Comparison of ENCODE assay signal across 10 cellular contexts in genomic region chr3:50615190-50615589, GRCh38. TPM values are rescaled to one million over a fixed set of nuclear protein-coding genes. Genes with fewer than 3 reads are reported as not detected.
DNase-seq lines count a peak whose midpoint lies in the region; ATAC-seq and TF ChIP-seq lines count a peak whose summit lies in the region.
"Had no signal": no experiment of that assay in that cellular context is flagged by ENCODE, and none has a peak within 500 bp of the region (broad histone marks: within the 10 kb centered on the region; RNA-seq: fewer than 3 reads in every experiment).

No MANE protein-coding gene starts in this region.

- H3K23ac ChIP-seq in neuronal stem cell (ENCODE audit: low read depth, low read length, poor library complexity), result no peak overlapping the region

- peaks cover 22 to 24% of the 10 kb centered on the region in 2 donors for H3K4me1 ChIP-seq in neuronal stem cell (ENCODE audit: control insufficient read depth in 2 of 2, insufficient read depth in 1 of 2, low read depth in 1 of 2, low read length in 2 of 2)
- H3K4me1 ChIP-seq in stomach, result peaks cover 45 to 76% (median 69%) of the 10 kb centered on the region in 4 donors

- H3K36me3 Mint-ChIP-seq in activated T-cell treated with anti-CD3 and anti-CD28 coated beads, Interleukin-2, amount 50 U/mL, for 24 hours (ENCODE audit: low read depth), result peaks cover 80% of the 10 kb centered on the region
- peaks cover 43% of the 10 kb centered on the region for H3K36me3 Mint-ChIP-seq in activated T-helper 1 cell treated with anti-CD3 and anti-CD28 coated beads, Interleukin-12 subunit alpha, Interleukin-12 subunit beta, Interleukin-2, Interleukin-4 antibody, amounts not matched to agents 30 ng/mL and 10 ng/mL and 1 ng/mL, durations not matched to agents 14 hours and 24 hours and 36 hours (ENCODE audit: low read depth)
- H3K36me3 Mint-ChIP-seq: mesothelial cell of epicardium, type B pancreatic cell had no signal

- H3K36me3 ChIP-seq in neuronal stem cell (replicated peaks in 1 of 2; ENCODE audit: control insufficient read depth in 2 of 2, insufficient read depth in 2 of 2, low read length in 2 of 2) (no peaks in the 10 kb centered on the region), stomach (no peaks in the 10 kb centered on the region)
- H3K36me3 ChIP-seq: esophagus muscularis mucosa had no signal

- H3K4ac ChIP-seq in neuronal stem cell (ENCODE audit: low read length), result no peak overlapping the region

- peaks cover 53% of the 10 kb centered on the region for H3K4me1 Mint-ChIP-seq in activated T-cell treated with anti-CD3 and anti-CD28 coated beads, Interleukin-2, amount 50 U/mL, for 24 hours (ENCODE audit: low read depth)
- H3K4me1 Mint-ChIP-seq in activated T-helper 1 cell treated with anti-CD3 and anti-CD28 coated beads, Interleukin-12 subunit alpha, Interleukin-12 subunit beta, Interleukin-2, Interleukin-4 antibody, amounts not matched to agents 30 ng/mL and 10 ng/mL and 1 ng/mL, durations not matched to agents 14 hours and 24 hours and 36 hours (ENCODE audit: low read depth), result peaks cover 55% of the 10 kb centered on the region

- H3K27me3 ChIP-seq in neuronal stem cell (ENCODE audit: control insufficient read depth in 3 of 3, insufficient read depth in 3 of 3, low read depth in 1 of 3, low read length in 3 of 3), result peaks cover 0 to 23% (median 0%) of the 10 kb centered on the region in 3 experiments
- H3K27me3 ChIP-seq in stomach, result no peaks in the 10 kb centered on the region
- H3K27me3 ChIP-seq: esophagus muscularis mucosa had no signal

- DNase-seq in activated T-cell treated with anti-CD3 and anti-CD28 coated beads, Interleukin-2, amount 50 U/mL, for 24 hours, result no peak
- no peak for DNase-seq in activated T-cell treated with anti-CD3 and anti-CD28 coated beads, Interleukin-2, amount 50 U/mL, for 48 hours
- DNase-seq in activated T-helper 1 cell treated with anti-CD3 and anti-CD28 coated beads, Interleukin-12 subunit alpha, Interleukin-12 subunit beta, Interleukin-2, Interleukin-4 antibody, amounts not matched to agents 30 ng/mL and 10 ng/mL and 1 ng/mL, durations not matched to agents 14 hours and 24 hours and 36 hours (ENCODE audit: low spot score), result no peak
- DNase-seq in neuronal stem cell (ENCODE audit: low spot score) (no peak), stomach (no peak)

- no peak overlapping the region for H3K18ac ChIP-seq in neuronal stem cell (ENCODE audit: low read length)

- no peak overlapping the region for H2BK12ac ChIP-seq in neuronal stem cell (ENCODE audit: low read length)

- H4K8ac ChIP-seq in neuronal stem cell (ENCODE audit: low read depth, low read length), result no peak overlapping the region

- peak overlapping the region; percentile 92 for H3K4me3 Mint-ChIP-seq in activated T-cell treated with anti-CD3 and anti-CD28 coated beads, Interleukin-2, amount 50 U/mL, for 24 hours
- peak overlapping the region; percentile 86 for H3K4me3 Mint-ChIP-seq in activated T-helper 1 cell treated with anti-CD3 and anti-CD28 coated beads, Interleukin-12 subunit alpha, Interleukin-12 subunit beta, Interleukin-2, Interleukin-4 antibody, amounts not matched to agents 30 ng/mL and 10 ng/mL and 1 ng/mL, durations not matched to agents 14 hours and 24 hours and 36 hours

- no peak overlapping the region for H2BK15ac ChIP-seq in neuronal stem cell (ENCODE audit: low read length)

- no peak overlapping the region for H3K27ac ChIP-seq in neuronal stem cell (replicated peaks; ENCODE audit: low read length)
- no peak overlapping the region for H3K27ac ChIP-seq in stomach

- H3K4me3 ChIP-seq in neuronal stem cell (ENCODE audit: low read length in 2 of 2), result no peak overlapping the region
- H3K4me3 ChIP-seq in stomach, result no peak overlapping the region

- intact Hi-C loops in activated T-helper 1 cell treated with anti-CD3 and anti-CD28 coated beads, Interleukin-12 subunit alpha, Interleukin-12 subunit beta, Interleukin-2, Interleukin-4 antibody, amounts not matched to agents 30 ng/mL and 10 ng/mL and 1 ng/mL, durations not matched to agents 14 hours and 24 hours and 36 hours (cut with micrococcal nuclease), result no loop called here
- intact Hi-C loops in stomach (cut with DNase I; ENCODE audit: low total_unique reads), result no loop called here

- no peak overlapping the region for H3K9ac ChIP-seq in neuronal stem cell (ENCODE audit: low read depth, low read length, poor library complexity)

- H2BK5ac ChIP-seq in neuronal stem cell (ENCODE audit: low read length), result no peak overlapping the region

- no peaks in the 10 kb centered on the region for H3K9me3 Mint-ChIP-seq in activated T-cell treated with anti-CD3 and anti-CD28 coated beads, Interleukin-2, amount 50 U/mL, for 24 hours
- no peaks in the 10 kb centered on the region for H3K9me3 Mint-ChIP-seq in activated T-helper 1 cell treated with anti-CD3 and anti-CD28 coated beads, Interleukin-12 subunit alpha, Interleukin-12 subunit beta, Interleukin-2, Interleukin-4 antibody, amounts not matched to agents 30 ng/mL and 10 ng/mL and 1 ng/mL, durations not matched to agents 14 hours and 24 hours and 36 hours
- H3K9me3 Mint-ChIP-seq: mesothelial cell of epicardium; stimulated activated memory B cell treated with anti-CD40 and anti-IgM and Interleukin-4, amounts not matched to agents 10 μg/mL and 1 μg/mL and 100 μg/mL, for 72 hours; type B pancreatic cell had no signal

- H4K91ac ChIP-seq in neuronal stem cell (ENCODE audit: low read depth, low read length, poor library complexity), result no peak overlapping the region

- H2AFZ ChIP-seq in neuronal stem cell (ENCODE audit: low read length), result no peak overlapping the region

- peak overlapping the region; percentile 22 for H2AK5ac ChIP-seq in neuronal stem cell (ENCODE audit: low read depth, low read length)

- TF ChIP-seq EP300 in stomach (IDR thresholded peaks at IDR 0.05), result no peak

- peak overlapping the region; percentile 93 for H3K27ac Mint-ChIP-seq in activated T-cell treated with anti-CD3 and anti-CD28 coated beads, Interleukin-2, amount 50 U/mL, for 24 hours
- no peak overlapping the region for H3K27ac Mint-ChIP-seq in activated T-helper 1 cell treated with anti-CD3 and anti-CD28 coated beads, Interleukin-12 subunit alpha, Interleukin-12 subunit beta, Interleukin-2, Interleukin-4 antibody, amounts not matched to agents 30 ng/mL and 10 ng/mL and 1 ng/mL, durations not matched to agents 14 hours and 24 hours and 36 hours

- no peak for ATAC-seq in HG02970 (IDR thresholded peaks at IDR 0.05; ENCODE audit: low FRiP score, unreplicated experiment)

- H3K9me3 ChIP-seq in neuronal stem cell (replicated peaks in 1 of 2; ENCODE audit: control insufficient read depth in 2 of 2, insufficient read depth in 1 of 2, low read depth in 1 of 2, low read length in 2 of 2), result no peaks in the 10 kb centered on the region
- no peaks in the 10 kb centered on the region for H3K9me3 ChIP-seq in stomach

- H3K4me2 ChIP-seq in neuronal stem cell (ENCODE audit: insufficient read depth, low read length, poor library complexity, severe bottlenecking), result no peak overlapping the region

- peaks cover 3% of the 10 kb centered on the region for H3K79me1 ChIP-seq in neuronal stem cell (ENCODE audit: low read depth, low read length)

- TF ChIP-seq CTCF in stomach (IDR thresholded peaks at IDR 0.05), result no peak

- WGBS in neuronal stem cell (ENCODE audit: extremely low coverage in 2 of 2, insufficient read length in 2 of 2, insufficient replicate concordance in 1 of 2), 2 donors, result no CpG with 5 or more reads among the region's 1 CpG
- 60 to 77% (median 75%) methylated on average over 1 of the region's 1 CpG for WGBS in stomach, 5 donors

- no peak for TF ChIP-seq POLR2A in stomach (IDR thresholded peaks at IDR 0.05)

- no peaks in the 10 kb centered on the region for H3K27me3 Mint-ChIP-seq in activated T-cell treated with anti-CD3 and anti-CD28 coated beads, Interleukin-2, amount 50 U/mL, for 24 hours
- no peaks in the 10 kb centered on the region for H3K27me3 Mint-ChIP-seq in activated T-helper 1 cell treated with anti-CD3 and anti-CD28 coated beads, Interleukin-12 subunit alpha, Interleukin-12 subunit beta, Interleukin-2, Interleukin-4 antibody, amounts not matched to agents 30 ng/mL and 10 ng/mL and 1 ng/mL, durations not matched to agents 14 hours and 24 hours and 36 hours (ENCODE audit: insufficient read depth)
- H3K27me3 Mint-ChIP-seq: stimulated activated memory B cell treated with anti-CD40 and anti-IgM and Interleukin-4, amounts not matched to agents 10 μg/mL and 1 μg/mL and 100 μg/mL, for 72 hours had no signal

- H3K14ac ChIP-seq in neuronal stem cell (ENCODE audit: low read length), result no peak overlapping the region

- no peak overlapping the region for H2BK120ac ChIP-seq in neuronal stem cell (ENCODE audit: low read depth, low read length)

RNA-seq across cellular contexts. Expression of gene MAPKAPK3, which starts 1.8 kb away (rescaled TPM):
- total RNA-seq in activated T-helper 1 cell treated with anti-CD3 and anti-CD28 coated beads, Interleukin-12 subunit alpha, Interleukin-12 subunit beta, Interleukin-2, Interleukin-4 antibody, amounts not matched to agents 30 ng/mL and 10 ng/mL and 1 ng/mL, durations not matched to agents 14 hours and 24 hours and 36 hours, result 191 and 201 TPM in 2 replicates
- polyA plus RNA-seq in neuronal stem cell (2013, experiment 1 of 2), result 90.3 TPM
- 89.0 TPM for polyA plus RNA-seq in neuronal stem cell (2013, experiment 2 of 2)
- 10 to 100 TPM; 10.3 to 50.0 (median 24.6) TPM for total RNA-seq in stomach
- 10 to 100 TPM; 21.5 to 41.3 (median 37.1) TPM for polyA plus RNA-seq in stomach

RNA-seq across cellular contexts. Expression of gene CISH, which starts 3.6 kb away (rescaled TPM):
- total RNA-seq in activated T-helper 1 cell treated with anti-CD3 and anti-CD28 coated beads, Interleukin-12 subunit alpha, Interleukin-12 subunit beta, Interleukin-2, Interleukin-4 antibody, amounts not matched to agents 30 ng/mL and 10 ng/mL and 1 ng/mL, durations not matched to agents 14 hours and 24 hours and 36 hours, result 334 and 341 TPM in 2 replicates
- polyA plus RNA-seq in neuronal stem cell (2013, experiment 1 of 2), result 2.1 TPM
- 2.1 TPM for polyA plus RNA-seq in neuronal stem cell (2013, experiment 2 of 2)
- total RNA-seq in stomach, result 1 to 10 TPM; 1.8 to 5.7 (median 3.6) TPM
- 10 to 100 TPM in 1 of 3 donors, 1 to 10 TPM in 2; 6.8 to 11.5 (median 7.7) TPM for polyA plus RNA-seq in stomach

RNA-seq across cellular contexts. Expression of gene HEMK1, which starts 45.9 kb away (rescaled TPM):
- 54.1 and 58.0 TPM in 2 replicates for total RNA-seq in activated T-helper 1 cell treated with anti-CD3 and anti-CD28 coated beads, Interleukin-12 subunit alpha, Interleukin-12 subunit beta, Interleukin-2, Interleukin-4 antibody, amounts not matched to agents 30 ng/mL and 10 ng/mL and 1 ng/mL, durations not matched to agents 14 hours and 24 hours and 36 hours
- 15.5 TPM for polyA plus RNA-seq in neuronal stem cell (2013, experiment 1 of 2)
- polyA plus RNA-seq in neuronal stem cell (2013, experiment 2 of 2), result 15.1 TPM
- 10 to 100 TPM in 2 of 5 donors, 1 to 10 TPM in 3; 5.8 to 14.3 (median 6.4) TPM for total RNA-seq in stomach
- polyA plus RNA-seq in stomach, result 10 to 100 TPM; 19.8 to 24.8 (median 20.0) TPM

RNA-seq across cellular contexts. Expression of gene C3orf18, which starts 47.6 kb away (rescaled TPM):
- 21.5 and 21.9 TPM in 2 replicates for total RNA-seq in activated T-helper 1 cell treated with anti-CD3 and anti-CD28 coated beads, Interleukin-12 subunit alpha, Interleukin-12 subunit beta, Interleukin-2, Interleukin-4 antibody, amounts not matched to agents 30 ng/mL and 10 ng/mL and 1 ng/mL, durations not matched to agents 14 hours and 24 hours and 36 hours
- 9.9 TPM for polyA plus RNA-seq in neuronal stem cell (2013, experiment 1 of 2)
- 9.3 TPM for polyA plus RNA-seq in neuronal stem cell (2013, experiment 2 of 2)
- 10 to 100 TPM in 2 of 5 donors, 1 to 10 TPM in 2, not detected in 1; 4.9 to 75.0 (median 16.4) TPM for total RNA-seq in stomach
- polyA plus RNA-seq in stomach, result 1 to 10 TPM; 5.9 to 9.0 (median 8.2) TPM

RNA-seq across cellular contexts. Expression of gene DOCK3, which starts 59.5 kb away (rescaled TPM):
- 1.5 and 1.6 TPM in 2 replicates for total RNA-seq in activated T-helper 1 cell treated with anti-CD3 and anti-CD28 coated beads, Interleukin-12 subunit alpha, Interleukin-12 subunit beta, Interleukin-2, Interleukin-4 antibody, amounts not matched to agents 30 ng/mL and 10 ng/mL and 1 ng/mL, durations not matched to agents 14 hours and 24 hours and 36 hours
- polyA plus RNA-seq in neuronal stem cell (2013, experiment 1 of 2), result 5.7 TPM
- 6.0 TPM for polyA plus RNA-seq in neuronal stem cell (2013, experiment 2 of 2)
- 1 to 10 TPM in 3 of 5 donors, under 1 TPM in 1, not detected in 1; 0.72 to 2.3 (median 1.8) TPM for total RNA-seq in stomach
- polyA plus RNA-seq in stomach, result under 1 TPM in 2 of 3 donors, not detected in 1; 0.06 to 0.73 TPM

Comparison
In these comparisons a context has a peak if more than half of its experiments do, and no peak if none do; other contexts are left out.
1. RNA of gene CISH, which starts 3.6 kb away (total RNA-seq): 334 to 341 TPM in activated T-helper 1 cell treated with anti-CD3 and anti-CD28 coated beads, Interleukin-12 subunit alpha, Interleukin-12 subunit beta, Interleukin-2, Interleukin-4 antibody, amounts not matched to agents 30 ng/mL and 10 ng/mL and 1 ng/mL, durations not matched to agents 14 hours and 24 hours and 36 hours; 1.8 to 5.7 TPM in stomach; every median in the first group is over 10 times any median in the second.